In the genomic region with DNA sequence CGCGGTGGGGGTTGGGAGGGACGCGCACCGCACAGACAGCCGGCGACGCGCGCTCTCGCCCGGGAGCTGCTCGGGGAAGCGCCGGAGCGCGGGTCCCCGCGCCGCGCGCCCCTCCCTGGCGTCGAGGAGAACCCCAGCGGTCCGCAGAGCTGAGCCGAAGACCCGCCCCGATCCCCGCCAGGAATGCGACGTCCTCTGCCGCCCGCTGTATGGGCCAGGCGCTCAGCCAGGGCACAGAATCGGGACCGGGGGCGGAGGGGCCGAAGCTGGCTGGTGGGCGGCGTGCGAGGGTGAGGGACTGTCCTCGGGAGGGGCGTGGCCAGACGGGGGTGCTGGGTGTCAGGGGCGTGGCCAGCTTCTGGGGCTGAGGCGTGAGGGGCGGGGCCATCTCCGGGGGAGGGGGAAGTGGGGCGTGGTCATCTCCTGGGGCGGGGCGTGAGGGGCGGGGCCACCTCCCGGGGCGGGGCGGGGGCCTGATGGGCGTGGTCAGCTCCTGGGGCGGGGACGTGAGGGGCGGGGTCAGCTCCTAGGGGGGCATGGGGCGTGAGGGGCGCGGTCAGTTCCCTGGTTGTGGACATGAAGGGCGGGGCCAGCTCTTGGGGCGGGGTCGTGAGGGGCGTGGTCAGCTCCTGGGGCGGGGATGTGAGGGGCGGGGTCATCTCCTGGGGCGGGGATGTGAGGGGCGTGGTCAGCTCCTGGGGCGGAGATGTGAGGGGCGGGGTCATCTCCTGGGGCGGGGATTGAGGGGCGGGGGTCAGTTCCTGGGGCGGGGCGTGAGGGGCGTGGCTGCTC, we compare ENCODE assay signal across 9 cellular contexts. TPM values are rescaled to one million over a fixed set of nuclear protein-coding genes. Genes with fewer than 3 reads are reported as not detected.
DNase-seq lines count a peak whose midpoint lies in the region; ATAC-seq, FAIRE-seq and TF ChIP-seq lines count a peak whose summit lies in the region.
"Had no signal": no experiment of that assay in that cellular context is flagged by ENCODE, and none has a peak within 500 bp of the region (broad histone marks: within the 10 kb centered on the region; RNA-seq: fewer than 3 reads in every experiment).

No MANE protein-coding gene starts in this region.

- peak; percentile 38 for ATAC-seq in activated naive CD8-positive, alpha-beta T cell treated with anti-CD3 and anti-CD28 coated beads, Interleukin-2, amount 10 ng/mL, durations not matched to agents 7 days and 5 days (ENCODE audit: low read depth)
- peak; percentile 51 for ATAC-seq in Right ventricle myocardium superior (ENCODE audit: poor library complexity)
- ATAC-seq in pancreas, result peak; percentile 31 to 73 (median 55)
- ATAC-seq in GM18505 (IDR thresholded peaks at IDR 0.05; ENCODE audit: unreplicated experiment), result no peak

- H3K9me3 ChIP-seq in SJSA1 (replicated peaks) (no peaks in the 10 kb centered on the region), pancreas (no peaks in the 10 kb centered on the region), tibial nerve (no peaks in the 10 kb centered on the region)

- no peak overlapping the region for H3K27ac ChIP-seq in SJSA1
- no peak overlapping the region for H3K27ac ChIP-seq in pancreas
- H3K27ac ChIP-seq in tibial nerve, result peak overlapping the region; percentile 32 to 90 (median 68)

- no peaks in the 10 kb centered on the region for H3K36me3 Mint-ChIP-seq in activated naive CD8-positive, alpha-beta T cell treated with anti-CD3 and anti-CD28 coated beads, Interleukin-2, amount 10 ng/mL, durations not matched to agents 7 days and 5 days

- DNase-seq in H7 (peak; percentile 100), SJSA1 (ENCODE audit: low read depth in 1 of 2, low spot score in 2 of 2) (no peak), Right ventricle myocardium superior (peak; percentile 89), pancreas (peak in 4 of 6 donors; percentile 34 to 75 (median 56)), tibial nerve (ENCODE audit: low spot score in 2 of 2) (peak; percentile 74 to 80), GM19240 (ENCODE audit: insufficient read length, low spot score) (no peak)
- DNase-seq in activated naive CD8-positive, alpha-beta T cell treated with anti-CD3 and anti-CD28 coated beads, Interleukin-2, amount 10 ng/mL, durations not matched to agents 7 days and 5 days, result peak; percentile 77

- H3K27me3 Mint-ChIP-seq in activated naive CD8-positive, alpha-beta T cell treated with anti-CD3 and anti-CD28 coated beads, Interleukin-2, amount 10 ng/mL, durations not matched to agents 7 days and 5 days, result peaks cover 3% of the 10 kb centered on the region

- H3K4me3 ChIP-seq in H7 (ENCODE audit: insufficient read depth, low read depth, low read length) (peak overlapping the region; percentile 61), SJSA1 (peak overlapping the region; percentile 12; the same call in 1 of the 2 replicates), pancreas (peak overlapping the region in 3 of 4 donors; percentile 8 to 41 (median 38)), tibial nerve (peak overlapping the region; percentile 39 to 68 (median 46))

- H3K4me1 ChIP-seq in SJSA1 (replicated peaks), result peaks cover 24% of the 10 kb centered on the region
- H3K4me1 ChIP-seq in pancreas, result no peaks in the 10 kb centered on the region
- peaks cover 0 to 73% (median 7%) of the 10 kb centered on the region in 4 donors for H3K4me1 ChIP-seq in tibial nerve

- H3K27me3 ChIP-seq in H7 (ENCODE audit: control insufficient read depth, insufficient read depth, low read length) (peaks cover 10% of the 10 kb centered on the region; the same call in 1 of the 2 replicates), SJSA1 (replicated peaks) (peaks cover 7% of the 10 kb centered on the region; the same call in 1 of the 2 replicates), pancreas (no peaks in the 10 kb centered on the region), tibial nerve (peaks cover 0 to 6% of the 10 kb centered on the region in 2 donors)

- TF ChIP-seq POLR2A in tibial nerve (IDR thresholded peaks at IDR 0.05) (peak in 1 of 2 donors; percentile 39), GM18505 (IDR thresholded peaks at IDR 0.05; ENCODE audit: borderline replicate concordance, extremely low read depth, insufficient read depth, insufficient read length) (no peak)

- peaks cover 6% of the 10 kb centered on the region for H3K4me1 Mint-ChIP-seq in activated naive CD8-positive, alpha-beta T cell treated with anti-CD3 and anti-CD28 coated beads, Interleukin-2, amount 10 ng/mL, durations not matched to agents 7 days and 5 days

- no peak for FAIRE-seq in pancreas (lab: Jason Lieb, UNC)

- no peak overlapping the region for H3K4me3 Mint-ChIP-seq in activated naive CD8-positive, alpha-beta T cell treated with anti-CD3 and anti-CD28 coated beads, Interleukin-2, amount 10 ng/mL, durations not matched to agents 7 days and 5 days

- H3K36me3 ChIP-seq in H7 (replicated peaks; ENCODE audit: control insufficient read depth, insufficient read depth, low read length) (no peaks in the 10 kb centered on the region), SJSA1 (no peaks in the 10 kb centered on the region), pancreas (no peaks in the 10 kb centered on the region), tibial nerve (peaks cover 0 to 5% (median 0%) of the 10 kb centered on the region in 3 donors)

- 3% methylated on average over 63 to 78 of the region's 78 CpGs for WGBS in pancreas, 2 donors
- WGBS in tibial nerve, 2 donors, result 0 to 3% methylated on average over 20 to 23 of the region's 78 CpGs

- POLR2A ChIA-PET in activated naive CD8-positive, alpha-beta T cell treated with anti-CD3 and anti-CD28 coated beads, Interleukin-2, amount 10 ng/mL, durations not matched to agents 7 days and 5 days (lab: Charles Lee), result interaction anchor here (0.6 to 1.6 kb wide), 6 partner anchors 13 to 283 kb away, joined by 3 to 8 read pairs (median 3); partner anchors contain the start of genes CLIC3, EDF1 and PAXX

- TF ChIP-seq CTCF in pancreas (IDR thresholded peaks at IDR 0.05), result no peak
- TF ChIP-seq CTCF in tibial nerve (IDR thresholded peaks at IDR 0.05), result no peak

- no peaks in the 10 kb centered on the region for H3K9me3 Mint-ChIP-seq in activated naive CD8-positive, alpha-beta T cell treated with anti-CD3 and anti-CD28 coated beads, Interleukin-2, amount 10 ng/mL, durations not matched to agents 7 days and 5 days

- H3K27ac Mint-ChIP-seq in activated naive CD8-positive, alpha-beta T cell treated with anti-CD3 and anti-CD28 coated beads, Interleukin-2, amount 10 ng/mL, durations not matched to agents 7 days and 5 days, result no peak overlapping the region

- peak in 1 of 2 donors; percentile 61 for TF ChIP-seq EP300 in tibial nerve (IDR thresholded peaks at IDR 0.05)

- intact Hi-C loops in Right ventricle myocardium superior (cut with DNase I) (no loop called here), pancreas (cut with DNase I) (no loop called here)

RNA-seq across cellular contexts. Expression of gene PTGDS, which starts 1.0 kb away (rescaled TPM):
- total RNA-seq in H7 (2014; rRNA removed; shearing (Covaris generic)), result 1.3 and 2.0 TPM in 2 replicates
- total RNA-seq in SJSA1 (2014; rRNA removed; shearing (Covaris generic)), result not detected in 2 replicates
- total RNA-seq in activated naive CD8-positive, alpha-beta T cell treated with anti-CD3 and anti-CD28 coated beads, Interleukin-2, amount 10 ng/mL, durations not matched to agents 7 days and 5 days, result 1 to 10 TPM; 1.3 to 3.3 TPM
- total RNA-seq in Right ventricle myocardium superior (6,152 TPM), pancreas (10 to 100 TPM in 4 of 6 donors, 1 to 10 TPM in 2; 5.7 to 42.7 (median 25.8) TPM), tibial nerve (1,000 to 10,000 TPM; 1,059 to 8,972 (median 6,550) TPM)
- 10 to 100 TPM; 35.0 to 49.1 TPM for polyA plus RNA-seq in pancreas

RNA-seq across cellular contexts. Expression of gene LCNL1, which starts 4.5 kb away (rescaled TPM):
- total RNA-seq in H7 (2014; rRNA removed; shearing (Covaris generic)), result 0.21 and 0.33 TPM in 2 replicates
- total RNA-seq in SJSA1 (2014; rRNA removed; shearing (Covaris generic)), result not detected in 2 replicates
- under 1 TPM; 0.33 to 0.48 TPM for total RNA-seq in activated naive CD8-positive, alpha-beta T cell treated with anti-CD3 and anti-CD28 coated beads, Interleukin-2, amount 10 ng/mL, durations not matched to agents 7 days and 5 days
- total RNA-seq in Right ventricle myocardium superior, result 9.7 TPM
- total RNA-seq in pancreas, result under 1 TPM in 3 of 6 donors, not detected in 3; 0.12 to 0.17 (median 0.14) TPM
- polyA plus RNA-seq in pancreas, result under 1 TPM; 0.23 to 0.38 TPM
- total RNA-seq in tibial nerve, result 10 to 100 TPM; 14.7 to 86.3 (median 64.3) TPM
- total RNA-seq: T-helper 1 cell treated with Interleukin-12 subunit alpha and Interleukin-12 subunit beta and Interleukin-4 antibody, amounts not matched to agents 30 ng/mL and 1 ng/mL, for 36 hours had no signal

RNA-seq across cellular contexts. Expression of gene PAXX, which starts 14.0 kb away (rescaled TPM):
- total RNA-seq in H7 (2014; rRNA removed; shearing (Covaris generic)), result 45.7 and 53.2 TPM in 2 replicates
- 14.5 and 15.1 TPM in 2 replicates for total RNA-seq in SJSA1 (2014; rRNA removed; shearing (Covaris generic))
- total RNA-seq in activated naive CD8-positive, alpha-beta T cell treated with anti-CD3 and anti-CD28 coated beads, Interleukin-2, amount 10 ng/mL, durations not matched to agents 7 days and 5 days, result 10 to 100 TPM; 93.4 to 97.2 TPM
- total RNA-seq in Right ventricle myocardium superior (19.4 TPM), pancreas (10 to 100 TPM; 16.0 to 23.5 (median 20.0) TPM), tibial nerve (100 to 1,000 TPM in 1 of 4 donors, 10 to 100 TPM in 3; 65.7 to 142 (median 68.9) TPM)
- 100 to 1,000 TPM; 184 to 222 TPM for polyA plus RNA-seq in pancreas

RNA-seq across cellular contexts. Expression of gene CLIC3, which starts 18.1 kb away (rescaled TPM):
- total RNA-seq in H7 (2014; rRNA removed; shearing (Covaris generic)), result not detected in 2 replicates
- total RNA-seq in SJSA1 (2014; rRNA removed; shearing (Covaris generic)), result 0.89 TPM in 1 of 2 replicates, not detected in the other
- 10 to 100 TPM; 13.3 to 14.7 TPM for total RNA-seq in activated naive CD8-positive, alpha-beta T cell treated with anti-CD3 and anti-CD28 coated beads, Interleukin-2, amount 10 ng/mL, durations not matched to agents 7 days and 5 days
- total RNA-seq in Right ventricle myocardium superior (2.7 TPM), pancreas (under 1 TPM in 5 of 6 donors, not detected in 1; 0.24 to 0.44 (median 0.38) TPM), tibial nerve (100 to 1,000 TPM in 1 of 4 donors, 10 to 100 TPM in 2, 1 to 10 TPM in 1; 1.2 to 120 (median 38.0) TPM)
- 1 to 10 TPM; 1.1 to 1.3 TPM for polyA plus RNA-seq in pancreas

RNA-seq across cellular contexts. Expression of gene LCN12, which starts 26.2 kb away (rescaled TPM):
- 0.38 and 2.9 TPM in 2 replicates for total RNA-seq in H7 (2014; rRNA removed; shearing (Covaris generic))
- total RNA-seq in SJSA1 (2014; rRNA removed; shearing (Covaris generic)), result not detected in 2 replicates
- total RNA-seq in activated naive CD8-positive, alpha-beta T cell treated with anti-CD3 and anti-CD28 coated beads, Interleukin-2, amount 10 ng/mL, durations not matched to agents 7 days and 5 days, result 1 to 10 TPM in 1 of 2 experiments, under 1 TPM in 1; 0.91 to 1.1 TPM
- total RNA-seq in Right ventricle myocardium superior, result 2.1 TPM
- total RNA-seq in pancreas, result 1 to 10 TPM in 5 of 6 donors, under 1 TPM in 1; 0.57 to 7.6 (median 3.0) TPM
- polyA plus RNA-seq in pancreas, result 10 to 100 TPM in 1 of 2 donors, 1 to 10 TPM in 1; 9.0 to 16.5 TPM
- total RNA-seq in tibial nerve, result 10 to 100 TPM in 2 of 4 donors, 1 to 10 TPM in 2; 2.4 to 16.8 (median 7.8) TPM

Comparison
In these comparisons a context has a peak if more than half of its experiments do, and no peak if none do; other contexts are left out.
1. DNase-seq: peak in H7 (single experiment), activated naive CD8-positive, alpha-beta T cell treated with anti-CD3 and anti-CD28 coated beads, Interleukin-2, amount 10 ng/mL, durations not matched to agents 7 days and 5 days (single experiment), Right ventricle myocardium superior (single experiment), pancreas (4 of 6) and tibial nerve (2 of 2); none in SJSA1 (0 of 2) and GM19240 (single experiment).
2. H3K27ac ChIP-seq: peak in tibial nerve (4 of 4); none in SJSA1 (single experiment) and pancreas (0 of 4).
3. RNA of gene PTGDS, which starts 1.0 kb away (total RNA-seq): 1,059 to 8,972 TPM in tibial nerve and 6,152 TPM in Right ventricle myocardium superior (single experiment); 5.7 to 42.7 TPM in pancreas, 1.3 to 3.3 TPM in activated naive CD8-positive, alpha-beta T cell treated with anti-CD3 and anti-CD28 coated beads, Interleukin-2, amount 10 ng/mL, durations not matched to agents 7 days and 5 days, 1.3 to 2.0 TPM in H7 and not detected in SJSA1; every median in the first group is over 10 times any median in the second.
4. Peak in every context shown above with its lines, with median percentiles within 50 percentile points of each other: H3K4me3 ChIP-seq.